Comparison of ENCODE assay signal across 14 cellular contexts in genomic region chr10:69460576-69461242, GRCh38. TPM values are rescaled to one million over a fixed set of nuclear protein-coding genes. Genes with fewer than 3 reads are reported as not detected.
DNase-seq lines count a peak whose midpoint lies in the region; TF ChIP-seq lines count a peak whose summit lies in the region.
"Had no signal": no experiment of that assay in that cellular context is flagged by ENCODE, and none has a peak within 500 bp of the region (broad histone marks: within the 10 kb centered on the region; RNA-seq: fewer than 3 reads in every experiment).

No MANE protein-coding gene starts in this region.

- H3K9me3 ChIP-seq in muscle layer of duodenum (ENCODE audit: control insufficient read depth in 1 of 2, low read length in 2 of 2): no peaks in the 10 kb centered on the region

- H3K27ac ChIP-seq in dorsolateral prefrontal cortex (peak overlapping the region in 50 of 59 donors; percentile 8 to 94 (median 64)), muscle layer of duodenum (ENCODE audit: low read length) (peak overlapping the region; percentile 77), temporal lobe (ENCODE audit: low read depth, low read length) (peak overlapping the region; percentile 47)

- peaks cover 43% of the 10 kb centered on the region for H3K4me1 Mint-ChIP-seq in activated naive CD4-positive, alpha-beta T cell treated with anti-CD3 and anti-CD28 coated beads, Interleukin-2, amount 10 ng/mL, durations not matched to agents 7 days and 5 days

- H3K9me3 Mint-ChIP-seq in activated naive CD4-positive, alpha-beta T cell treated with anti-CD3 and anti-CD28 coated beads, Interleukin-2, amount 10 ng/mL, durations not matched to agents 7 days and 5 days: no peaks in the 10 kb centered on the region
- H3K9me3 Mint-ChIP-seq: memory B cell had no signal

- H3K4me1 ChIP-seq in muscle layer of duodenum (ENCODE audit: control insufficient read depth in 1 of 2, insufficient read depth in 2 of 2, low read length in 2 of 2): peaks cover 38 to 65% of the 10 kb centered on the region in 2 donors

- intact Hi-C loops in dorsolateral prefrontal cortex (cut with DNase I): no loop called here

- TF ChIP-seq CTCF in dorsolateral prefrontal cortex (IDR thresholded peaks at IDR 0.05 in 54 of 56, conservative IDR thresholded peaks at IDR 0.05 in 2 of 56; ENCODE audit: low read depth in 1 of 56, partially characterized antibody in 56 of 56): no peak

- peaks cover under 1% of the 10 kb centered on the region for H3K27me3 Mint-ChIP-seq in activated naive CD4-positive, alpha-beta T cell treated with anti-CD3 and anti-CD28 coated beads, Interleukin-2, amount 10 ng/mL, durations not matched to agents 7 days and 5 days

- H3K36me3 Mint-ChIP-seq in activated naive CD4-positive, alpha-beta T cell treated with anti-CD3 and anti-CD28 coated beads, Interleukin-2, amount 10 ng/mL, durations not matched to agents 7 days and 5 days: peaks cover 4% of the 10 kb centered on the region
- H3K36me3 Mint-ChIP-seq: memory B cell had no signal

- CTCF ChIA-PET in activated naive CD4-positive, alpha-beta T cell treated with anti-CD3 and anti-CD28 coated beads, Interleukin-2, amount 10 ng/mL, durations not matched to agents 7 days and 5 days (lab: Charles Lee): interaction anchor here (1.2 kb wide), 1 partner anchor 10 kb away, joined by 3 read pairs; no protein-coding TSS in a partner anchor

- H3K27me3 ChIP-seq in dorsolateral prefrontal cortex (no peaks in the 10 kb centered on the region), muscle layer of duodenum (ENCODE audit: low read depth, low read length) (no peaks in the 10 kb centered on the region)

- H3K27ac Mint-ChIP-seq in activated naive CD4-positive, alpha-beta T cell treated with anti-CD3 and anti-CD28 coated beads, Interleukin-2, amount 10 ng/mL, durations not matched to agents 7 days and 5 days: peak overlapping the region; percentile 15
- H3K27ac Mint-ChIP-seq: memory B cell had no signal

- no peaks in the 10 kb centered on the region for H3K36me3 ChIP-seq in muscle layer of duodenum (ENCODE audit: control insufficient read depth in 1 of 2, insufficient read depth in 2 of 2, low read length in 2 of 2)

- H3K4me3 ChIP-seq in dorsolateral prefrontal cortex (no peak overlapping the region), muscle layer of duodenum (ENCODE audit: low read depth in 1 of 2, low read length in 2 of 2) (no peak overlapping the region)

- DNase-seq in activated naive CD4-positive, alpha-beta T cell treated with anti-CD3 and anti-CD28 coated beads, Interleukin-2, amount 10 ng/mL, durations not matched to agents 7 days and 5 days: no peak
- DNase-seq in activated naive CD4-positive, alpha-beta T cell treated with anti-CD3 and anti-CD28 coated beads, Interleukin-2, amount 50 U/mL, for 16 hours: no peak
- no peak for DNase-seq in dorsolateral prefrontal cortex
- no peak for DNase-seq in stimulated activated CD4-positive, alpha-beta T cell treated with anti-CD3 and anti-CD28 coated beads, Interleukin-2, amount 100 ng/mL, for 24 hours
- DNase-seq in DMS79 (lab: John Stamatoyannopoulos, UW): no peak
- no peak for DNase-seq in mesenteric fat pad (ENCODE audit: low spot score)
- DNase-seq: activated CD4-positive, alpha-beta T cell treated with anti-CD3 and anti-CD28 coated beads, Interleukin-2, amount 50 U/mL, for 48 hours; GDM1; SIG-M5 had no signal

- H3K4me3 Mint-ChIP-seq in activated naive CD4-positive, alpha-beta T cell treated with anti-CD3 and anti-CD28 coated beads, Interleukin-2, amount 10 ng/mL, durations not matched to agents 7 days and 5 days: no peak overlapping the region
- H3K4me3 Mint-ChIP-seq: memory B cell had no signal

RNA-seq across cellular contexts. Expression of gene TSPAN15, which starts 9.4 kb away (rescaled TPM):
- total RNA-seq in dorsolateral prefrontal cortex: 100 to 1,000 TPM in 10 of 120 experiments, 10 to 100 TPM in 109, 1 to 10 TPM in 1; 8.7 to 188 (median 44.2) TPM
- 3.7 TPM for total RNA-seq in temporal lobe
- 109 TPM for total RNA-seq in mesenteric fat pad

RNA-seq across cellular contexts. Expression of gene TACR2, which starts 44.0 kb away (rescaled TPM):
- 1 to 10 TPM in 27 of 120 experiments, under 1 TPM in 86, not detected in 7; 0.20 to 2.4 (median 0.75) TPM for total RNA-seq in dorsolateral prefrontal cortex
- total RNA-seq in temporal lobe: 0.49 TPM
- 0.61 TPM for total RNA-seq in mesenteric fat pad
- total RNA-seq: A172, osteocyte had no signal
